In the genomic region with DNA sequence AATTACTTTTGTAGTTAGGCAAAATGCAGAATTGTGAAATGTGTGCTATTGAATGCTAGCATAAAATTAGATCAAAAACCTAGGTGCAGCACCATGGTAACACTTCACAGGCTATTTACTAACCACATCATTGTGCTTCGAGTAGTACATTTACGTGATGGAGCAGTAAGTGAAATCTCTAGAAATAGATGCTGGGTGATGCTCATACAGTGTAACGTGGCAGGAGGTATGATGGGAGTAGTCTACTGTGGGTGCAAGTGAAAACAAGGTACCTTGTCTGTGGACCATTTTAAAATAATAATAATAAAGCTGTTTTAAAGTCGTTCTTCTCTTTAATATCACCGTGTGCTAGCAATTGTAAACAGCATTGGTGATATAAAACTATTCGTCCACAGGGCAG, we compare ENCODE assay signal across 29 cellular contexts.
"Had no signal": no experiment of that assay in that cellular context is flagged by ENCODE, and none has a peak within 500 bp of the region (broad histone marks: within the 10 kb centered on the region; RNA-seq: fewer than 3 reads in every experiment).

No MANE protein-coding gene starts in this region.

- FAIRE-seq: urothelium cell line had no signal

- H3K4me3 Mint-ChIP-seq: stimulated activated effector memory CD8-positive, alpha-beta T cell treated with anti-CD3 and anti-CD28 coated beads, Interleukin-12 subunit alpha, Interleukin-12 subunit beta, amount 100 ng/mL, for 72 hours; stimulated activated memory B cell treated with anti-CD40 and anti-IgM and Interleukin-4, amounts not matched to agents 10 μg/mL and 1 μg/mL and 100 μg/mL, for 72 hours; stimulated activated naive B cell treated with anti-CD40 and anti-IgM and Interleukin-4, amounts not matched to agents 10 μg/mL and 1 μg/mL and 100 μg/mL, for 72 hours; stimulated activated naive CD8-positive, alpha-beta T cell treated with anti-CD3 and anti-CD28 coated beads, Interleukin-15, amount 100 ng/mL, for 72 hours; stimulated activated naive CD8-positive, alpha-beta T cell treated with anti-CD3 and anti-CD28 coated beads, Interleukin-15, Interleukin-2, amounts not matched to agents 100 ng/mL and 50 ng/mL, for 24 hours; type B pancreatic cell had no signal

- H3K4me1 ChIP-seq: stomach, suprapubic skin, testis, thyroid gland, tibial artery, tibial nerve, transverse colon, upper lobe of left lung, upper lobe of right lung, uterus, vagina had no signal

- H3K9me3 Mint-ChIP-seq: stimulated activated effector memory CD8-positive, alpha-beta T cell treated with anti-CD3 and anti-CD28 coated beads, Interleukin-12 subunit alpha, Interleukin-12 subunit beta, amount 100 ng/mL, for 72 hours; stimulated activated memory B cell treated with anti-CD40 and anti-IgM and Interleukin-4, amounts not matched to agents 10 μg/mL and 1 μg/mL and 100 μg/mL, for 72 hours; stimulated activated naive B cell treated with anti-CD40 and anti-IgM and Interleukin-4, amounts not matched to agents 10 μg/mL and 1 μg/mL and 100 μg/mL, for 72 hours; stimulated activated naive CD8-positive, alpha-beta T cell treated with anti-CD3 and anti-CD28 coated beads, Interleukin-15, amount 100 ng/mL, for 72 hours; stimulated activated naive CD8-positive, alpha-beta T cell treated with anti-CD3 and anti-CD28 coated beads, Interleukin-15, Interleukin-2, amounts not matched to agents 100 ng/mL and 50 ng/mL, for 24 hours; type B pancreatic cell had no signal

- H3K36me3 Mint-ChIP-seq: stimulated activated effector memory CD8-positive, alpha-beta T cell treated with anti-CD3 and anti-CD28 coated beads, Interleukin-12 subunit alpha, Interleukin-12 subunit beta, amount 100 ng/mL, for 72 hours; stimulated activated memory B cell treated with anti-CD40 and anti-IgM and Interleukin-4, amounts not matched to agents 10 μg/mL and 1 μg/mL and 100 μg/mL, for 72 hours; stimulated activated naive B cell treated with anti-CD40 and anti-IgM and Interleukin-4, amounts not matched to agents 10 μg/mL and 1 μg/mL and 100 μg/mL, for 72 hours had no signal

- ATAC-seq: stimulated activated effector memory CD8-positive, alpha-beta T cell treated with anti-CD3 and anti-CD28 coated beads, Interleukin-12 subunit alpha, Interleukin-12 subunit beta, amount 100 ng/mL, for 72 hours; stimulated activated memory B cell treated with anti-CD40 and anti-IgM and Interleukin-4, amounts not matched to agents 10 μg/mL and 1 μg/mL and 100 μg/mL, for 72 hours; stimulated activated naive B cell treated with anti-CD40 and anti-IgM and Interleukin-4, amounts not matched to agents 10 μg/mL and 1 μg/mL and 100 μg/mL, for 72 hours; stimulated activated naive CD8-positive, alpha-beta T cell treated with anti-CD3 and anti-CD28 coated beads, Interleukin-15, amount 100 ng/mL, for 72 hours; stimulated activated naive CD8-positive, alpha-beta T cell treated with anti-CD3 and anti-CD28 coated beads, Interleukin-15, Interleukin-2, amounts not matched to agents 100 U/mL and 50 U/mL, for 24 hours; upper lobe of right lung had no signal

- H3K4me1 Mint-ChIP-seq: stimulated activated effector memory CD8-positive, alpha-beta T cell treated with anti-CD3 and anti-CD28 coated beads, Interleukin-12 subunit alpha, Interleukin-12 subunit beta, amount 100 ng/mL, for 72 hours; stimulated activated memory B cell treated with anti-CD40 and anti-IgM and Interleukin-4, amounts not matched to agents 10 μg/mL and 1 μg/mL and 100 μg/mL, for 72 hours; stimulated activated naive B cell treated with anti-CD40 and anti-IgM and Interleukin-4, amounts not matched to agents 10 μg/mL and 1 μg/mL and 100 μg/mL, for 72 hours; stimulated activated naive CD8-positive, alpha-beta T cell treated with anti-CD3 and anti-CD28 coated beads, Interleukin-15, amount 100 ng/mL, for 72 hours had no signal

- H3K36me3 ChIP-seq: transverse colon, uterus had no signal

- H3K27me3 ChIP-seq: stomach, suprapubic skin, testis, thyroid gland, tibial artery, tibial nerve, transverse colon, upper lobe of left lung, upper lobe of right lung, uterus, vagina had no signal

- H3K27ac Mint-ChIP-seq: stimulated activated effector memory CD8-positive, alpha-beta T cell treated with anti-CD3 and anti-CD28 coated beads, Interleukin-12 subunit alpha, Interleukin-12 subunit beta, amount 100 ng/mL, for 72 hours; stimulated activated memory B cell treated with anti-CD40 and anti-IgM and Interleukin-4, amounts not matched to agents 10 μg/mL and 1 μg/mL and 100 μg/mL, for 72 hours; stimulated activated naive B cell treated with anti-CD40 and anti-IgM and Interleukin-4, amounts not matched to agents 10 μg/mL and 1 μg/mL and 100 μg/mL, for 72 hours; stimulated activated naive CD8-positive, alpha-beta T cell treated with anti-CD3 and anti-CD28 coated beads, Interleukin-15, amount 100 ng/mL, for 72 hours; stimulated activated naive CD8-positive, alpha-beta T cell treated with anti-CD3 and anti-CD28 coated beads, Interleukin-15, Interleukin-2, amounts not matched to agents 100 ng/mL and 50 ng/mL, for 24 hours; type B pancreatic cell had no signal

- DNase-seq: stimulated activated CD4-positive, alpha-beta T cell treated with anti-CD3 and anti-CD28 coated beads, Interleukin-2, amount 100 ng/mL, for 48 hours; stimulated activated CD4-positive, alpha-beta T cell treated with anti-CD3 and anti-CD28 coated beads, Interleukin-4, amount 100 ng/mL, for 1 hour; stimulated activated CD4-positive, alpha-beta T cell treated with anti-CD3 and anti-CD28 coated beads, Interleukin-4, amount 100 ng/mL, for 24 hours; stimulated activated CD4-positive, alpha-beta T cell treated with anti-CD3 and anti-CD28 coated beads, Interleukin-4, amount 100 ng/mL, for 4 hours; stimulated activated CD8-positive, alpha-beta memory T cell treated with anti-CD3 and anti-CD28 coated beads, Interleukin-4, amount 100 ng/mL, for 48 hours; stimulated activated naive B cell treated with anti-CD40 and anti-IgM and Interleukin-4, amounts not matched to agents 10 μg/mL and 1 μg/mL and 100 μg/mL, for 72 hours; stimulated activated naive CD4-positive, alpha-beta T cell; stimulated activated naive CD4-positive, alpha-beta T cell treated with Interleukin-2 at 50 U/mL for 16 hours; stimulated activated naive CD8-positive, alpha-beta T cell treated with anti-CD3 and anti-CD28 coated beads, Interleukin-15, amount 100 ng/mL, for 72 hours; stimulated activated naive CD8-positive, alpha-beta T cell treated with anti-CD3 and anti-CD28 coated beads, Interleukin-15, Interleukin-2, amounts not matched to agents 100 U/mL and 50 U/mL, for 24 hours; stomach; substantia nigra; testis; thyroid gland; tibial artery; transverse colon; trophoblast cell; upper lobe of left lung; upper lobe of right lung; uterus had no signal

- H3K4me3 ChIP-seq: stomach, suprapubic skin, testis, thoracic aorta, thyroid gland, tibial artery, tibial nerve, transverse colon, upper lobe of left lung, upper lobe of right lung, uterus, vagina had no signal

- H3K27me3 Mint-ChIP-seq: stimulated activated memory B cell treated with anti-CD40 and anti-IgM and Interleukin-4, amounts not matched to agents 10 μg/mL and 1 μg/mL and 100 μg/mL, for 72 hours; stimulated activated naive B cell treated with anti-CD40 and anti-IgM and Interleukin-4, amounts not matched to agents 10 μg/mL and 1 μg/mL and 100 μg/mL, for 72 hours; stimulated activated naive CD8-positive, alpha-beta T cell treated with anti-CD3 and anti-CD28 coated beads, Interleukin-15, amount 100 ng/mL, for 72 hours; stimulated activated naive CD8-positive, alpha-beta T cell treated with anti-CD3 and anti-CD28 coated beads, Interleukin-15, Interleukin-2, amounts not matched to agents 100 ng/mL and 50 ng/mL, for 24 hours; type B pancreatic cell had no signal

- H3K27ac ChIP-seq: stomach, suprapubic skin, testis, thoracic aorta, thyroid gland, tibial artery, tibial nerve, transverse colon, upper lobe of left lung, upper lobe of right lung, uterus, vagina had no signal

- H3K9me3 ChIP-seq: stomach, suprapubic skin, testis, thoracic aorta, thyroid gland, tibial artery, tibial nerve, transverse colon, upper lobe of left lung, upper lobe of right lung, uterus, vagina had no signal
